In the genomic region with DNA sequence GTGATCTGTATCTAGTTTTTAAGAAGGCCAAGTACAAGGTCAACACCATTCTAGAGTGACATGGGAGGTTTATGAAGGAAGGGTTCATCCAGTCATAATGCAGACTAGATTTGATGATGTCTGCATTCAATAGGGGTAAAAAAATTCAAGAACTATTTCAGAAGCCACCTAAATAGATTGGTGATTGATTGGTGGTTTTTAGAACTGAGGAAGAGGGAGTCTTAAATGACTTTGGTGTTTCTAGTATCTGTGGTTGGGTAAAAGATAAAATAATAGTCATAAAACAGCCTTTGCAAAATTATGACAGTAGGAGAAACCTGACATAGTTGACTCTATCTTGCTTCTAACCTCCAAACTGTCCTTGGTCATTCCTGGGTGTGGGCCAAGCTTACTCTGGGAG, we compare ENCODE assay signal across 28 cellular contexts.
"Had no signal": no experiment of that assay in that cellular context is flagged by ENCODE, and none has a peak within 500 bp of the region (broad histone marks: within the 10 kb centered on the region; RNA-seq: fewer than 3 reads in every experiment).

No MANE protein-coding gene starts in this region.

- H3K36me3 ChIP-seq: colonic mucosa, esophagus muscularis mucosa, esophagus squamous epithelium, gastrocnemius medialis, gastroesophageal sphincter, heart left ventricle, heart right ventricle had no signal

- H3K27me3 ChIP-seq: colonic mucosa, esophagus muscularis mucosa, esophagus squamous epithelium, foreskin keratinocyte, gastrocnemius medialis, gastroesophageal sphincter, heart left ventricle, heart right ventricle had no signal

- H3K4me1 ChIP-seq: colonic mucosa, esophagus muscularis mucosa, esophagus squamous epithelium, foreskin keratinocyte, gastrocnemius medialis, gastroesophageal sphincter, heart left ventricle, heart right ventricle had no signal

- DNase-seq: colonic mucosa; cortex of kidney; dermis blood vessel endothelial cell; dorsolateral prefrontal cortex; effector CD4-positive, alpha-beta T cell; effector CD8-positive, alpha-beta T cell; effector memory CD4-positive, alpha-beta T cell; effector memory CD8-positive, alpha-beta T cell; endodermal cell; erythroblast; esophagus squamous epithelium; foreskin fibroblast; foreskin keratinocyte; foreskin melanocyte; gastrocnemius medialis; glutamatergic neuron; head of caudate nucleus; heart left ventricle; heart right ventricle had no signal

- H3K27ac ChIP-seq: colonic mucosa, coronary artery, dorsolateral prefrontal cortex, epithelial cell of prostate, esophagus muscularis mucosa, esophagus squamous epithelium, foreskin keratinocyte, gastrocnemius medialis, gastroesophageal sphincter, heart left ventricle, heart right ventricle had no signal

- FAIRE-seq: colon, endometrium, endothelial cell of umbilical vein, frontal cortex had no signal

- H3K4me3 ChIP-seq: colonic mucosa, coronary artery, dorsolateral prefrontal cortex, esophagus muscularis mucosa, esophagus squamous epithelium, gastrocnemius medialis, gastroesophageal sphincter, heart left ventricle, heart right ventricle had no signal

- H3K9me3 ChIP-seq: colonic mucosa, esophagus squamous epithelium, gastrocnemius medialis had no signal

- ATAC-seq: effector memory CD8-positive, alpha-beta T cell; esophagus mucosa; foreskin keratinocyte; gastrocnemius medialis; gastroesophageal sphincter; heart left ventricle; heart right ventricle had no signal
